ENCODE assay signal across 8 cellular contexts in the genomic region with DNA sequence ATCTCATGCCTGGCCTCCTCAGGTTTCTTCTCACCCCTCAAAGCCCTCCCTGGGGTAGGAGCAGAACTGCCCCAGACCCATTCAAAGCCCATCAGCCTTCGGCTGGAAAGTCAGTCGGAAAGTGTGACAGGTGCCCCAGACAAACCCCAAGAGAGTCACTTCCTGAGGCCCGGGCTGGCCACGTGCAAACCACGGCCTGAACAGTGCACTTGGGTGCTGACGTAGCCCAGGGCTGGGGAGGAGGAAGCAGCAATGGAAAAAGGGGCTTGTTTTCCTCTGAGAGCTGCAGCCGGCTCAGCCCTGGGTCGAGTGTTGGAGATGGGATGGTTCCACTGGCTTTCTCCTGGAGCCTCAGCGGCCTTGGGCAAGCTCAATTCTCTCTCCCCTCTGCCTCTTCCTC. TPM values are rescaled to one million over a fixed set of nuclear protein-coding genes. Genes with fewer than 3 reads are reported as not detected.
DNase-seq lines count a peak whose midpoint lies in the region; ATAC-seq and TF ChIP-seq lines count a peak whose summit lies in the region.

No MANE protein-coding gene starts in this region.

- H3K27ac Mint-ChIP-seq in neural crest cell (ENCODE audit: unreplicated experiment) (peak overlapping the region; percentile 35), progenitor cell of endocrine pancreas (no peak overlapping the region)

- no peaks in the 10 kb centered on the region for H3K27me3 ChIP-seq in heart right ventricle
- H3K27me3 ChIP-seq in right atrium auricular region: no peaks in the 10 kb centered on the region

- peak in 4 of 8 donors; percentile 4 to 28 (median 18) for ATAC-seq in heart right ventricle
- ATAC-seq in HG03571 (IDR thresholded peaks at IDR 0.05; ENCODE audit: unreplicated experiment): no peak
- no peak for ATAC-seq in HG02798 (IDR thresholded peaks at IDR 0.05; ENCODE audit: poor library complexity, unreplicated experiment)

- H3K36me3 ChIP-seq in heart right ventricle (no peaks in the 10 kb centered on the region), right atrium auricular region (no peaks in the 10 kb centered on the region)

- intact Hi-C loops in heart right ventricle (cut with DNase I): loop anchor here in 2 of 10 donors (5.0 kb wide), 2 partner anchors 38 to 43 kb away; no protein-coding TSS in a partner anchor

- H3K9me3 Mint-ChIP-seq in neural crest cell (no peaks in the 10 kb centered on the region), progenitor cell of endocrine pancreas (ENCODE audit: low read depth) (no peaks in the 10 kb centered on the region)

- H3K36me3 Mint-ChIP-seq in neural crest cell (ENCODE audit: low read depth): no peaks in the 10 kb centered on the region
- H3K36me3 Mint-ChIP-seq in progenitor cell of endocrine pancreas (ENCODE audit: insufficient read depth): no peaks in the 10 kb centered on the region

- H3K9me3 ChIP-seq in heart right ventricle: no peaks in the 10 kb centered on the region
- H3K9me3 ChIP-seq in right atrium auricular region: no peaks in the 10 kb centered on the region

- H3K4me3 Mint-ChIP-seq in neural crest cell (no peak overlapping the region), progenitor cell of endocrine pancreas (ENCODE audit: low read depth) (no peak overlapping the region)

- H3K4me1 Mint-ChIP-seq in neural crest cell (peaks cover 6% of the 10 kb centered on the region), progenitor cell of endocrine pancreas (ENCODE audit: low read depth) (peaks cover 2% of the 10 kb centered on the region)

- peaks cover 13 to 69% (median 58%) of the 10 kb centered on the region in 9 donors for H3K4me1 ChIP-seq in heart right ventricle
- peaks cover 0 to 45% of the 10 kb centered on the region in 2 donors for H3K4me1 ChIP-seq in right atrium auricular region

- H3K4me3 ChIP-seq in heart right ventricle: no peak overlapping the region
- no peak overlapping the region for H3K4me3 ChIP-seq in right atrium auricular region

- DNase-seq in heart right ventricle (peak; percentile 39 to 79), right atrium auricular region (ENCODE audit: low spot score) (no peak), neural crest cell (ENCODE audit: low read depth, low spot score) (no peak), progenitor cell of endocrine pancreas (ENCODE audit: low spot score, unreplicated experiment) (no peak), NCI-H1105 (lab: John Stamatoyannopoulos, UW) (no peak)
- DNase-seq in activated T-helper 1 cell treated with anti-CD3 and anti-CD28 coated beads, Interleukin-2, amount 50 U/mL, for 16 hours (ENCODE audit: low read depth in 1 of 2, low spot score in 1 of 2): peak; percentile 39 to 70

- WGBS in heart right ventricle, 2 donors: 61 to 75% methylated on average over 9 of the region's 9 CpGs

- H3K27me3 Mint-ChIP-seq in neural crest cell (ENCODE audit: low read depth): peaks cover 3% of the 10 kb centered on the region
- peaks cover 32% of the 10 kb centered on the region for H3K27me3 Mint-ChIP-seq in progenitor cell of endocrine pancreas

- H3K27ac ChIP-seq in heart right ventricle: peak overlapping the region in 5 of 10 donors; percentile 58 to 73 (median 65)
- no peak overlapping the region for H3K27ac ChIP-seq in right atrium auricular region

- TF ChIP-seq CTCF in heart right ventricle (IDR thresholded peaks at IDR 0.05) (no peak), right atrium auricular region (IDR thresholded peaks at IDR 0.05) (no peak), neural crest cell (conservative IDR thresholded peaks at IDR 0.05) (no peak), progenitor cell of endocrine pancreas (IDR thresholded peaks at IDR 0.05; ENCODE audit: unreplicated experiment) (no peak)

RNA-seq across cellular contexts. Expression of gene EGR1, which starts 6.0 kb away (rescaled TPM):
- total RNA-seq in heart right ventricle (100 to 1,000 TPM in 1 of 10 donors, 10 to 100 TPM in 8, 1 to 10 TPM in 1; 5.2 to 164 (median 40.8) TPM), right atrium auricular region (10 to 100 TPM; 17.3 to 73.0 TPM), neural crest cell (21.5 and 26.5 TPM in 2 replicates), progenitor cell of endocrine pancreas (49.5 and 56.2 TPM in 2 replicates)
- 10 to 100 TPM; 10.8 to 14.5 TPM for polyA plus RNA-seq in heart right ventricle

RNA-seq across cellular contexts. Expression of gene REEP2, which starts 20.5 kb away (rescaled TPM):
- total RNA-seq in heart right ventricle: 10 to 100 TPM in 2 of 10 donors, 1 to 10 TPM in 8; 2.0 to 17.3 (median 8.0) TPM
- 10 to 100 TPM in 1 of 2 donors, 1 to 10 TPM in 1; 2.3 to 10.8 TPM for polyA plus RNA-seq in heart right ventricle
- 10 to 100 TPM; 27.5 to 28.4 TPM for total RNA-seq in right atrium auricular region
- 55.1 and 59.2 TPM in 2 replicates for total RNA-seq in neural crest cell
- 20.0 and 22.1 TPM in 2 replicates for total RNA-seq in progenitor cell of endocrine pancreas

Comparison
In these comparisons a context has a peak if more than half of its experiments do, and no peak if none do; other contexts are left out.
1. DNase-seq: peak in heart right ventricle (2 of 2) and activated T-helper 1 cell treated with anti-CD3 and anti-CD28 coated beads, Interleukin-2, amount 50 U/mL, for 16 hours (2 of 2); none in right atrium auricular region (single experiment), neural crest cell (single experiment), progenitor cell of endocrine pancreas (single experiment) and NCI-H1105 (single experiment).